15 cellular contexts compared by ENCODE assay signal in the genomic region with DNA sequence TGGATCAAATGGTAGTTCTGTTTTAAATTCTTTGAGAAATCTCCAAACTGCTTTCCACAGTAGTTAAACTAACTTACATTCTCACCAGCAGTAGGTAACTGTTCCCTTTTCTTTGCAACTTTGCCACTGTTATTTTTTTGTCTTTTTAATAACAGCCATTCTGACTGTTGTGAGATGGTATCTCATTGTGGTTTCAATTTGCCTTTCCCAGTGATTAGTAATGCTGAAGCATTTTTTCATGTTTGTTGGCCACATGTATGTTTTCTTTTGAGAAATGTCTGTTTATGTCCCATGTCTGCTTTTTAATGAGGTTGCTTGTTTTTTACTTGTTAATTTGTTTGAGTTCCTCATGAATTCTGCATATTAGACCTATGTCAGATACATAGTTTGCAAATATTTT.
DNase-seq lines count a peak whose midpoint lies in the region; TF ChIP-seq lines count a peak whose summit lies in the region.
"Had no signal": no experiment of that assay in that cellular context is flagged by ENCODE, and none has a peak within 500 bp of the region (broad histone marks: within the 10 kb centered on the region; RNA-seq: fewer than 3 reads in every experiment).

No MANE protein-coding gene starts in this region.

- H4K20me1 ChIP-seq in smooth muscle cell (ENCODE audit: low read depth) (no peaks in the 10 kb centered on the region), neural progenitor cell (ENCODE audit: low read depth) (no peaks in the 10 kb centered on the region)

- H3K27me3 ChIP-seq in smooth muscle cell (ENCODE audit: low read depth), result no peaks in the 10 kb centered on the region
- H3K27me3 ChIP-seq in neural progenitor cell, result no peaks in the 10 kb centered on the region

- DNase-seq in ELR (ENCODE audit: low read depth) (peak; percentile 10), LHCN-M2 (ENCODE audit: low read depth) (peak; percentile 43), fibroblast of mammary gland (ENCODE audit: low read depth) (peak; percentile 3), smooth muscle cell (lab: John Stamatoyannopoulos, UW; ENCODE audit: unreplicated experiment) (no peak), neural progenitor cell (ENCODE audit: low spot score) (no peak), cerebellar nuclear complex (lab: John Stamatoyannopoulos, UW) (no peak)
- DNase-seq in activated CD4-positive, alpha-beta T cell treated with anti-CD3 and anti-CD28 coated beads, Interleukin-2, amount 50 U/mL, for 48 hours, result no peak
- DNase-seq: CD8-positive, alpha-beta T cell; COR-L47; DMS153; DMS79 treated with DMSO at 0.1 percent for 48 hours had no signal

- peak overlapping the region; percentile 13 for H3K27ac ChIP-seq in smooth muscle cell (ENCODE audit: low read depth)
- H3K27ac ChIP-seq in neural progenitor cell, result no peak overlapping the region
- H3K27ac ChIP-seq: A549, HL-60 had no signal

- H3K9me3 ChIP-seq in smooth muscle cell (replicated peaks; ENCODE audit: low read depth) (peaks cover 5% of the 10 kb centered on the region), neural progenitor cell (ENCODE audit: low read depth) (no peaks in the 10 kb centered on the region)
- H3K9me3 ChIP-seq: A549 had no signal

- H3K27ac Mint-ChIP-seq in neural progenitor cell, result no peak overlapping the region
- H3K27ac Mint-ChIP-seq: CD14-positive monocyte; CD8-positive, alpha-beta T cell had no signal

- peaks cover 4% of the 10 kb centered on the region for H3K27me3 Mint-ChIP-seq in neural progenitor cell (ENCODE audit: insufficient read depth, low read depth)

- no peaks in the 10 kb centered on the region for H3K4me1 ChIP-seq in smooth muscle cell (ENCODE audit: low read depth)
- H3K4me1 ChIP-seq in neural progenitor cell, result no peaks in the 10 kb centered on the region
- H3K4me1 ChIP-seq: A549 had no signal

- TF ChIP-seq CTCF in fibroblast of mammary gland (conservative IDR thresholded peaks at IDR 0.05; ENCODE audit: control insufficient read depth, insufficient read depth, low read depth, low read length) (no peak), smooth muscle cell (IDR thresholded peaks at IDR 0.05; ENCODE audit: borderline replicate concordance, insufficient read depth, poor library complexity, severe bottlenecking) (no peak), neural progenitor cell (IDR thresholded peaks at IDR 0.05) (no peak)

- H3K4me3 Mint-ChIP-seq in neural progenitor cell, result no peak overlapping the region
- H3K4me3 Mint-ChIP-seq: CD14-positive monocyte; CD8-positive, alpha-beta T cell had no signal

- H3K9ac ChIP-seq in smooth muscle cell (ENCODE audit: low read depth) (no peak overlapping the region), neural progenitor cell (no peak overlapping the region)

- no peaks in the 10 kb centered on the region for H3K4me1 Mint-ChIP-seq in neural progenitor cell
- H3K4me1 Mint-ChIP-seq: CD14-positive monocyte had no signal

- no peaks in the 10 kb centered on the region for H3K36me3 ChIP-seq in smooth muscle cell (ENCODE audit: low read depth)
- H3K36me3 ChIP-seq in neural progenitor cell, result no peaks in the 10 kb centered on the region

- H3F3A ChIP-seq in smooth muscle cell (ENCODE audit: low read depth), result no peaks in the 10 kb centered on the region
- H3F3A ChIP-seq in neural progenitor cell (ENCODE audit: low read depth), result no peaks in the 10 kb centered on the region

- H3K4me3 ChIP-seq in fibroblast of mammary gland (ENCODE audit: control insufficient read depth, low read depth, low read length) (no peak overlapping the region), smooth muscle cell (no peak overlapping the region), neural progenitor cell (no peak overlapping the region)
- H3K4me3 ChIP-seq: A549, GM12878 had no signal

- H2AFZ ChIP-seq in smooth muscle cell (ENCODE audit: low read depth), result no peak overlapping the region
- H2AFZ ChIP-seq in neural progenitor cell (replicated peaks), result no peak overlapping the region

- peaks cover 16% of the 10 kb centered on the region for H3K9me3 Mint-ChIP-seq in neural progenitor cell

- H3K4me2 ChIP-seq in smooth muscle cell (no peak overlapping the region), neural progenitor cell (no peak overlapping the region)
- H3K4me2 ChIP-seq: A549 had no signal

- peaks cover 2% of the 10 kb centered on the region for H3K36me3 Mint-ChIP-seq in neural progenitor cell
- H3K36me3 Mint-ChIP-seq: CD14-positive monocyte had no signal

- H3K79me2 ChIP-seq in smooth muscle cell (ENCODE audit: low read depth), result no peaks in the 10 kb centered on the region
- no peaks in the 10 kb centered on the region for H3K79me2 ChIP-seq in neural progenitor cell (ENCODE audit: low read depth)

Comparison
In these comparisons a context has a peak if more than half of its experiments do, and no peak if none do; other contexts are left out.
1. DNase-seq: peak in ELR (single experiment), LHCN-M2 (single experiment) and fibroblast of mammary gland (single experiment); none in smooth muscle cell (single experiment), activated CD4-positive, alpha-beta T cell treated with anti-CD3 and anti-CD28 coated beads, Interleukin-2, amount 50 U/mL, for 48 hours (0 of 2), neural progenitor cell (single experiment) and cerebellar nuclear complex (0 of 2).